16 cellular contexts compared by ENCODE assay signal in genomic region chr3:84825817-84826216, GRCh38.
"Had no signal": no experiment of that assay in that cellular context is flagged by ENCODE, and none has a peak within 500 bp of the region (broad histone marks: within the 10 kb centered on the region; RNA-seq: fewer than 3 reads in every experiment).

No MANE protein-coding gene starts in this region.

- H3K27me3 Mint-ChIP-seq: activated CD4-positive, alpha-beta memory T cell treated with anti-CD3 and anti-CD28 coated beads, Interleukin-2, amount 10 ng/mL, durations not matched to agents 7 days and 5 days; T-helper 17 cell had no signal

- H3K27ac Mint-ChIP-seq: activated CD4-positive, alpha-beta memory T cell treated with anti-CD3 and anti-CD28 coated beads, Interleukin-2, amount 10 ng/mL, durations not matched to agents 7 days and 5 days; activated naive CD4-positive, alpha-beta T cell treated with anti-CD3 and anti-CD28 coated beads, Interleukin-2, amount 50 U/mL, for 72 hours; nephron progenitor cell; T-helper 17 cell had no signal

- H3K4me1 Mint-ChIP-seq: activated CD4-positive, alpha-beta memory T cell treated with anti-CD3 and anti-CD28 coated beads, Interleukin-2, amount 10 ng/mL, durations not matched to agents 7 days and 5 days; nephron progenitor cell; T-helper 17 cell had no signal

- H3K4me1 ChIP-seq: colonic mucosa, esophagus muscularis mucosa, left ventricle myocardium inferior, spleen, stomach had no signal

- H3K36me3 ChIP-seq: colonic mucosa, esophagus muscularis mucosa, left ventricle myocardium inferior, spleen, stomach, thoracic aorta had no signal

- H3K27ac ChIP-seq: colonic mucosa, esophagus muscularis mucosa, left ventricle myocardium inferior, spleen, stomach, thoracic aorta had no signal

- ATAC-seq: activated naive CD4-positive, alpha-beta T cell treated with anti-CD3 and anti-CD28 coated beads, Interleukin-2, amount 50 U/mL, for 72 hours; activated T-cell treated with anti-CD3 and anti-CD28 coated beads, Interleukin-2, amount 50 U/mL, for 4 hours; sciatic nerve; T-helper 17 cell had no signal

- H3K9me3 ChIP-seq: colonic mucosa, thoracic aorta had no signal

- DNase-seq: activated CD4-positive, alpha-beta memory T cell treated with anti-CD3 and anti-CD28 coated beads, Interleukin-2, amount 10 ng/mL, durations not matched to agents 7 days and 5 days; activated CD4-positive, alpha-beta T cell treated with anti-CD3 and anti-CD28 coated beads for 4 hours; activated effector memory CD4-positive, alpha-beta T cell treated with Interleukin-2 at 50 U/mL for 16 hours; activated T-cell treated with anti-CD3 and anti-CD28 coated beads, Interleukin-2, amount 50 U/mL, for 4 hours; caudate nucleus; colonic mucosa; left ventricle myocardium inferior; nephron progenitor cell; spleen; stomach; T-helper 17 cell had no signal

- H3K9me3 Mint-ChIP-seq: activated CD4-positive, alpha-beta memory T cell treated with anti-CD3 and anti-CD28 coated beads, Interleukin-2, amount 10 ng/mL, durations not matched to agents 7 days and 5 days; nephron progenitor cell had no signal

- H3K27me3 ChIP-seq: colonic mucosa, esophagus muscularis mucosa, spleen, stomach had no signal

- H3K4me3 Mint-ChIP-seq: activated CD4-positive, alpha-beta memory T cell treated with anti-CD3 and anti-CD28 coated beads, Interleukin-2, amount 10 ng/mL, durations not matched to agents 7 days and 5 days; activated T-cell treated with anti-CD3 and anti-CD28 coated beads, Interleukin-2, amount 50 U/mL, for 4 hours; nephron progenitor cell; T-helper 17 cell had no signal

- FAIRE-seq: urothelium cell line had no signal

- H3K4me3 ChIP-seq: colonic mucosa, esophagus muscularis mucosa, left ventricle myocardium inferior, spleen, stomach, thoracic aorta had no signal
